Comparison of ENCODE assay signal across 28 cellular contexts in the genomic region with DNA sequence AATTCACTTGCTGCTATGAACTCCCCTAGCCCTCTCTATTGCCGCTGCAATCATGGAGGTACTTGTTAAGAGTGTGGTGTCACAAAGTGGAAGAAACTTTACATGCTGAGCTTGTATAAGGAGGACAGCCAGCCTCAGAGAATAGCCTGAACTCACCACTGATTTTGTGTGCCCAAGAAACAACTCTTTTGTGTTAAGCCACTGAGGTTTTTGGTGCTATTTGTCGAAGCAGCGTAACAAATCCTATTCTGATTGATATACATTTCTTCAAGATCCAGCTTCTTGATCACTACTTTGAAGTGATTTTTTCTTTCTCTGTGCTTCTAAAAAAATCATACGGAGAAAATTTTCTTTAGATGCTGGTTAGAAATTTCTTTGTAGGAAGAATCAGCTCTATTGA.
DNase-seq lines count a peak whose midpoint lies in the region; ATAC-seq, FAIRE-seq and TF ChIP-seq lines count a peak whose summit lies in the region.
"Had no signal": no experiment of that assay in that cellular context is flagged by ENCODE, and none has a peak within 500 bp of the region (broad histone marks: within the 10 kb centered on the region; RNA-seq: fewer than 3 reads in every experiment).

No MANE protein-coding gene starts in this region.

- no peaks in the 10 kb centered on the region for H3K9me3 Mint-ChIP-seq in mesothelial cell of epicardium
- H3K9me3 Mint-ChIP-seq: CD4-positive, alpha-beta memory T cell had no signal

- TF ChIP-seq RAD21 in HepG2 (CRISPR knock-in tag; IDR thresholded peaks at IDR 0.05) (no peak), K562 (CRISPR knock-in tag; conservative IDR thresholded peaks at IDR 0.05 in 1 of 2, IDR thresholded peaks at IDR 0.05 in 1 of 2) (no peak)

- H4K20me1 ChIP-seq in HepG2 (ENCODE audit: insufficient read depth, low read length) (no peaks in the 10 kb centered on the region), K562 (replicated peaks; ENCODE audit: control insufficient read depth, insufficient read depth, low read length) (no peaks in the 10 kb centered on the region)
- H4K20me1 ChIP-seq: BLaER1 had no signal

- TF ChIP-seq EP300 in HepG2 (IDR thresholded peaks at IDR 0.05; ENCODE audit: low read depth in 2 of 2, low read length in 2 of 2) (no peak), HepG2 (CRISPR knock-in tag; IDR thresholded peaks at IDR 0.05; ENCODE audit: borderline replicate concordance) (no peak), K562 (IDR thresholded peaks at IDR 0.05; ENCODE audit: low read length) (no peak), gastroesophageal sphincter (IDR thresholded peaks at IDR 0.05) (no peak)

- H3K79me2 ChIP-seq in HepG2 (ENCODE audit: insufficient read depth, low read length) (no peaks in the 10 kb centered on the region), K562 (ENCODE audit: control insufficient read depth, insufficient read depth, low read length) (no peaks in the 10 kb centered on the region)

- no peaks in the 10 kb centered on the region for H3K9me1 ChIP-seq in K562 (ENCODE audit: control insufficient read depth, insufficient read depth, low read length)

- H3K4me1 Mint-ChIP-seq in mesothelial cell of epicardium = peaks cover 21% of the 10 kb centered on the region
- H3K4me1 Mint-ChIP-seq: CD14-positive monocyte; CD4-positive, alpha-beta memory T cell; CD4-positive, CD25-positive, alpha-beta regulatory T cell; CD8-positive, alpha-beta memory T cell had no signal

- intact Hi-C loops in HepG2 (cut with micrococcal nuclease; ENCODE audit: unreplicated experiment) (no loop called here), right lobe of liver (cut with DNase I) (no loop called here), K562 (cut with micrococcal nuclease) (no loop called here), colonic mucosa (cut with DNase I) (no loop called here)

- no peaks in the 10 kb centered on the region for H3K9me3 ChIP-seq in HepG2 (ENCODE audit: low read length)
- H3K9me3 ChIP-seq in right lobe of liver = no peaks in the 10 kb centered on the region
- H3K9me3 ChIP-seq in K562 (replicated peaks; ENCODE audit: control insufficient read depth, insufficient read depth, low read depth, low read length) = no peaks in the 10 kb centered on the region
- no peaks in the 10 kb centered on the region for H3K9me3 ChIP-seq in colonic mucosa
- no peaks in the 10 kb centered on the region for H3K9me3 ChIP-seq in gastroesophageal sphincter
- H3K9me3 ChIP-seq: BE2C, BLaER1 had no signal

- BruUV-seq in HepG2 (replicated peaks; lab: Mats Ljungman, UMichigan) (no TSS peak), K562 (replicated peaks; lab: Mats Ljungman, UMichigan) (no TSS peak)

- H2AFZ ChIP-seq in HepG2 (ENCODE audit: low read length) (no peak overlapping the region), K562 (ENCODE audit: low read depth, low read length) (no peak overlapping the region)

- no peaks in the 10 kb centered on the region for H3K36me3 ChIP-seq in HepG2 (replicated peaks in 1 of 2; ENCODE audit: control insufficient read depth in 1 of 2, insufficient read depth in 2 of 2, low read length in 2 of 2)
- no peaks in the 10 kb centered on the region for H3K36me3 ChIP-seq in right lobe of liver
- H3K36me3 ChIP-seq in K562 (ENCODE audit: control insufficient read depth, insufficient read depth, low read length) = peaks cover 3% of the 10 kb centered on the region; the same call in 1 of the 3 replicates
- H3K36me3 ChIP-seq in colonic mucosa = no peaks in the 10 kb centered on the region
- H3K36me3 ChIP-seq in gastroesophageal sphincter = no peaks in the 10 kb centered on the region
- H3K36me3 ChIP-seq: BLaER1 had no signal

- ATAC-seq in HepG2 (no peak), right lobe of liver (no peak), K562 (no peak), GM18498 (IDR thresholded peaks at IDR 0.05; ENCODE audit: unreplicated experiment) (no peak), gastroesophageal sphincter (no peak)
- ATAC-seq: GM12878 had no signal

- H3K27ac ChIP-seq in HepG2 (ENCODE audit: extremely low read length, insufficient read depth, low read length) = no peak overlapping the region
- no peak overlapping the region for H3K27ac ChIP-seq in right lobe of liver
- H3K27ac ChIP-seq in K562 (ENCODE audit: extremely low read depth, low read depth, low read length) = no peak overlapping the region
- no peak overlapping the region for H3K27ac ChIP-seq in colonic mucosa
- no peak overlapping the region for H3K27ac ChIP-seq in gastroesophageal sphincter
- H3K27ac ChIP-seq: BLaER1 had no signal

- no peak overlapping the region for H3K4me2 ChIP-seq in HepG2 (ENCODE audit: low read depth, low read length)
- H3K4me2 ChIP-seq in K562 (ENCODE audit: insufficient read depth, low read length) = no peak overlapping the region
- H3K4me2 ChIP-seq: BLaER1 had no signal

- TF ChIP-seq POLR2A in HepG2 (IDR thresholded peaks at IDR 0.05; ENCODE audit: insufficient read depth in 1 of 2, low read depth in 2 of 2, low read length in 2 of 2) (no peak), right lobe of liver (IDR thresholded peaks at IDR 0.05) (no peak), K562 (conservative IDR thresholded peaks at IDR 0.05) (no peak), gastroesophageal sphincter (IDR thresholded peaks at IDR 0.05) (no peak)

- in situ Hi-C loops in HepG2 (cut with HindIII; ENCODE audit: extremely low pct_ligation_motif_present, low pct_unique_long_range_greater_than_20kb) (no loop called here), K562 (cut with MboI) (no loop called here)

- H3K27me3 Mint-ChIP-seq in mesothelial cell of epicardium (ENCODE audit: low read depth) = no peaks in the 10 kb centered on the region
- H3K27me3 Mint-ChIP-seq: CD4-positive, alpha-beta memory T cell; CD4-positive, CD25-positive, alpha-beta regulatory T cell; CD8-positive, alpha-beta memory T cell had no signal

- H3K4me3 Mint-ChIP-seq in mesothelial cell of epicardium = no peak overlapping the region
- H3K4me3 Mint-ChIP-seq: CD14-positive monocyte; CD4-positive, alpha-beta memory T cell; CD4-positive, CD25-positive, alpha-beta regulatory T cell; CD8-positive, alpha-beta memory T cell had no signal

- WGBS in HepG2 (ENCODE audit: low lambda C conversion rate) = 95% methylated on average over 4 of the region's 4 CpGs
- WGBS in right lobe of liver (ENCODE audit: insufficient coverage, low coverage, low lambda C conversion rate, missing lambda C conversion rate) = 95% methylated on average over 4 of the region's 4 CpGs
- 94% methylated on average over 4 of the region's 4 CpGs for WGBS in K562 (ENCODE audit: insufficient coverage, low coverage, missing lambda C conversion rate)
- WGBS in gastroesophageal sphincter (ENCODE audit: low coverage in 1 of 2), 2 donors = 93 to 97% methylated on average over 3 to 4 of the region's 4 CpGs

- TF ChIP-seq CTCF in HepG2 (CRISPR knock-in tag; IDR thresholded peaks at IDR 0.05) (no peak), right lobe of liver (IDR thresholded peaks at IDR 0.05) (no peak), K562 (IDR thresholded peaks at IDR 0.05 in 2 of 3, conservative IDR thresholded peaks at IDR 0.05 in 1 of 3; ENCODE audit: insufficient read depth in 2 of 3, low read depth in 1 of 3, low read length in 3 of 3) (no peak), mesothelial cell of epicardium (IDR thresholded peaks at IDR 0.05; ENCODE audit: unreplicated experiment) (no peak), colonic mucosa (IDR thresholded peaks at IDR 0.05) (no peak), gastroesophageal sphincter (IDR thresholded peaks at IDR 0.05) (no peak)

- peak overlapping the region; percentile 75 for H3K27ac Mint-ChIP-seq in mesothelial cell of epicardium
- H3K27ac Mint-ChIP-seq: CD14-positive monocyte; CD4-positive, alpha-beta memory T cell; CD4-positive, CD25-positive, alpha-beta regulatory T cell; CD8-positive, alpha-beta memory T cell had no signal

- CTCF ChIA-PET in HepG2 (lab: Yijun Ruan, JAX; ENCODE audit: low intra/inter-chr PET ratio, low total read pairs) (no interaction called here), K562 (lab: Yijun Ruan, JAX; ENCODE audit: low intra/inter-chr PET ratio) (no interaction called here)

- POLR2A ChIA-PET in HepG2 (lab: Yijun Ruan, JAX) (no interaction called here), K562 (lab: Yijun Ruan, JAX) (interaction anchor here (0.7 kb wide), 1 partner anchor 15 kb away, joined by 3 read pairs; no protein-coding TSS in a partner anchor)

- H3K36me3 Mint-ChIP-seq in mesothelial cell of epicardium = peaks cover 20% of the 10 kb centered on the region
- H3K36me3 Mint-ChIP-seq: CD14-positive monocyte; CD4-positive, alpha-beta memory T cell; CD4-positive, CD25-positive, alpha-beta regulatory T cell; CD8-positive, alpha-beta memory T cell had no signal

- H3K9ac ChIP-seq in HepG2 (ENCODE audit: insufficient read depth, low read depth, low read length) (no peak overlapping the region), K562 (ENCODE audit: insufficient read depth in 1 of 2, low read depth in 2 of 2, low read length in 2 of 2) (no peak overlapping the region), colonic mucosa (ENCODE audit: low read depth in 2 of 2, low read length in 2 of 2) (no peak overlapping the region)
- H3K9ac ChIP-seq: BLaER1 had no signal

- FAIRE-seq in HepG2 (lab: Jason Lieb, UNC) (no peak), K562 (lab: Jason Lieb, UNC) (no peak)
- FAIRE-seq: A204.1, GM12878, GM12892, GM19239 had no signal

- H3K4me3 ChIP-seq in HepG2 (replicated peaks in 1 of 3; ENCODE audit: insufficient read depth in 1 of 3, low read depth in 2 of 3, low read length in 3 of 3) (no peak overlapping the region), right lobe of liver (no peak overlapping the region), K562 (no peak overlapping the region), colonic mucosa (no peak overlapping the region), gastroesophageal sphincter (no peak overlapping the region)
- H3K4me3 ChIP-seq: BLaER1, GM12878 had no signal

- H3K27me3 ChIP-seq in HepG2 (ENCODE audit: control insufficient read depth in 1 of 2, insufficient read depth in 2 of 2, low read length in 2 of 2) = no peaks in the 10 kb centered on the region
- H3K27me3 ChIP-seq in right lobe of liver = no peaks in the 10 kb centered on the region
- no peaks in the 10 kb centered on the region for H3K27me3 ChIP-seq in K562 (ENCODE audit: control insufficient read depth in 2 of 2, insufficient read depth in 2 of 2, low read length in 2 of 2)
- peaks cover 13% of the 10 kb centered on the region for H3K27me3 ChIP-seq in colonic mucosa
- H3K27me3 ChIP-seq in gastroesophageal sphincter = no peaks in the 10 kb centered on the region
- H3K27me3 ChIP-seq: BE2C, BLaER1 had no signal

- DNase-seq in HepG2 (ENCODE audit: low spot score) = no peak
- no peak for DNase-seq in right lobe of liver
- DNase-seq in K562 (ENCODE audit: extremely low read depth in 1 of 4, low spot score in 3 of 4) = no peak
- DNase-seq in mesothelial cell of epicardium (ENCODE audit: low spot score in 2 of 2, unreplicated experiment in 2 of 2) = no peak
- DNase-seq in colonic mucosa = no peak
- DNase-seq: 8988T; ACHN; BE2C; C1 segment of cervical spinal cord; CD4-positive, alpha-beta memory T cell; CD4-positive, CD25-positive, alpha-beta regulatory T cell; CD8-positive, alpha-beta memory T cell; COR-L47; DMS 273 treated with DMSO at 0.1 percent for 48 hours; DMS153; DMS53; DMS79; DND-41; EL; GDM1 had no signal

- no peaks in the 10 kb centered on the region for H3K4me1 ChIP-seq in HepG2 (ENCODE audit: insufficient read depth, low read length)
- H3K4me1 ChIP-seq in right lobe of liver = peaks cover 0 to 7% (median 0%) of the 10 kb centered on the region in 4 donors
- H3K4me1 ChIP-seq in K562 (replicated peaks in 1 of 2; ENCODE audit: control insufficient read depth in 2 of 2, insufficient read depth in 2 of 2, low read length in 2 of 2) = no peaks in the 10 kb centered on the region
- no peaks in the 10 kb centered on the region for H3K4me1 ChIP-seq in colonic mucosa
- H3K4me1 ChIP-seq in gastroesophageal sphincter = peaks cover 0 to 46% (median 0%) of the 10 kb centered on the region in 3 donors
- H3K4me1 ChIP-seq: BLaER1 had no signal

Comparison
In these comparisons a context has a peak if more than half of its experiments do, and no peak if none do; other contexts are left out.
1. Of the 241 proteins assayed by ChIP-seq in both HepG2 and K562: peak only in HepG2: none; only in K562: none; in both: ZNF12; in neither: 240.